In genomic region chr12:114480309-114481199, GRCh38 we compare ENCODE assay signal across 10 cellular contexts.
A peak's percentile ranks its signal among the peaks of the same experiment; 100 is the strongest.
DNase-seq lines count a peak whose midpoint lies in the region; ATAC-seq and TF ChIP-seq lines count a peak whose summit lies in the region.
"Had no signal": no experiment of that assay in that cellular context is flagged by ENCODE, and none has a peak within 500 bp of the region (broad histone marks: within the 10 kb centered on the region; RNA-seq: fewer than 3 reads in every experiment).

No MANE protein-coding gene starts in this region.

- peak; percentile 38 for DNase-seq in AG20443 (ENCODE audit: low spot score)
- no peak for DNase-seq in MG63
- peak; percentile 45 for DNase-seq in fibroblast of mammary gland (ENCODE audit: low read depth)
- peak; percentile 7 for DNase-seq in nephron progenitor cell
- DNase-seq in activated naive CD4-positive, alpha-beta T cell treated with Interleukin-2 at 50 U/mL for 16 hours: no peak
- no peak for DNase-seq in G401 (ENCODE audit: low spot score)
- DNase-seq in GM10248 (ENCODE audit: extremely low spot score): no peak
- DNase-seq: DMS 273 treated with DMSO at 0.1 percent for 48 hours, immature natural killer cell had no signal

- H3K36me3 Mint-ChIP-seq in nephron progenitor cell (ENCODE audit: low read depth): no peaks in the 10 kb centered on the region

- no peak overlapping the region for H3K4me3 Mint-ChIP-seq in nephron progenitor cell

- H3K4me1 Mint-ChIP-seq in nephron progenitor cell: peaks cover 6% of the 10 kb centered on the region

- TF ChIP-seq CTCF in fibroblast of mammary gland (conservative IDR thresholded peaks at IDR 0.05; ENCODE audit: control insufficient read depth, insufficient read depth, low read depth, low read length) (no peak), nephron progenitor cell (IDR thresholded peaks at IDR 0.05) (no peak), GM10248 (IDR thresholded peaks at IDR 0.05; ENCODE audit: control extremely low read depth, extremely low read depth, low read depth, missing control alignments) (no peak)

- H3K4me3 ChIP-seq in MG63 (peak overlapping the region; percentile 32), fibroblast of mammary gland (ENCODE audit: control insufficient read depth, low read depth, low read length) (peak overlapping the region; percentile 46)

- peaks cover 8% of the 10 kb centered on the region for H3K9me3 Mint-ChIP-seq in nephron progenitor cell

- peaks cover 88% of the 10 kb centered on the region for H3K27me3 Mint-ChIP-seq in nephron progenitor cell (ENCODE audit: low read depth, poor library complexity)

- no peak overlapping the region for H3K27ac Mint-ChIP-seq in nephron progenitor cell
- H3K27ac Mint-ChIP-seq: immature natural killer cell had no signal

- H3K9me3 ChIP-seq in MG63: no peaks in the 10 kb centered on the region

- POLR2A ChIA-PET in GM10248 (lab: Yijun Ruan, JAX): no interaction called here

- CTCF ChIA-PET in GM10248 (lab: Yijun Ruan, JAX): interaction anchor here (1.2 to 1.7 kb wide), 3 partner anchors 15 to 28 kb away, joined by 3 to 4 read pairs (median 3); no protein-coding TSS in a partner anchor

- in situ Hi-C loops in G401 (cut with HindIII; ENCODE audit: low sequenced_read_pairs): no loop called here

- H3K27me3 ChIP-seq in MG63: peaks cover 27% of the 10 kb centered on the region

- ATAC-seq in HG02852 (IDR thresholded peaks at IDR 0.05; ENCODE audit: unreplicated experiment): no peak

- no peaks in the 10 kb centered on the region for H3K36me3 ChIP-seq in MG63

Comparison
In these comparisons a context has a peak if more than half of its experiments do, and no peak if none do; other contexts are left out.
1. DNase-seq: peak in AG20443 (single experiment), fibroblast of mammary gland (single experiment) and nephron progenitor cell (single experiment); none in MG63 (single experiment), activated naive CD4-positive, alpha-beta T cell treated with Interleukin-2 at 50 U/mL for 16 hours (single experiment), G401 (single experiment) and GM10248 (single experiment).